Comparison of ENCODE assay signal across 8 cellular contexts in the genomic region with DNA sequence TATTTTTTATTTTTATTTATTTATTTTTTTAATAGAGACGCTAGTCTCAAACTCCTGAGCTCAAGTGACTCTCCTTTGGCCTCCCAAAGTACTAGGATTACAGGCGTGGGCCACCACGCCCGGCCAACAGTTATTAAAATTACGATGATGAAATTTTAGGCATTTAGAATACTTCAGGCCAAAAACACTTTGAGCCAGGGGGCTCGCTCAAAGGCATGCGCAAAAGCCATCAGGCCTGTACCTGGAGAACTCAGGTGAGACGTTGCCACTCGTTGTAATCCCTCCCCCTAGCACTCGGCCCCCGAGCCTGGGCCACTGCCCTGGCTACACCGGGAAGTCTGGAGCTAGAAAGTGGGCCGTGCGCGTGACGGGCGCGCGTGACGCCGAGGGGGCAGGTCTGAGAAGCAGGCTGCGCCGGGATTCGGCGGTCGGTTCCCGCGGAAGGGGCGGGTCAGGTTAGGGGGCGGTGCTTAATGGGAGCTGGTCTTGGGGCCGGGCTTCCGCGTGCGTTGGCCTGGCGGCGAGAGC.
DNase-seq lines count a peak whose midpoint lies in the region; ATAC-seq and TF ChIP-seq lines count a peak whose summit lies in the region.

No MANE protein-coding gene starts in this region.

- TF ChIP-seq CTCF in AG09309 (IDR thresholded peaks at IDR 0.05; ENCODE audit: control insufficient read depth, insufficient read depth, low read depth, low read length, missing control alignments): no peak

- peak; percentile 93 for ATAC-seq in GM19023 (IDR thresholded peaks at IDR 0.05; ENCODE audit: unreplicated experiment)
- peak; percentile 92 for ATAC-seq in HG03196 (IDR thresholded peaks at IDR 0.05; ENCODE audit: unreplicated experiment)
- peak; percentile 95 for ATAC-seq in central memory CD8-positive, alpha-beta T cell (replicated peaks; ENCODE audit: extremely low read depth, poor library complexity, severe bottlenecking)

- H3K4me3 Mint-ChIP-seq in central memory CD8-positive, alpha-beta T cell: peak overlapping the region; percentile 77

- no peaks in the 10 kb centered on the region for H3K9me3 Mint-ChIP-seq in central memory CD8-positive, alpha-beta T cell

- no peaks in the 10 kb centered on the region for H3K27me3 Mint-ChIP-seq in central memory CD8-positive, alpha-beta T cell

- peaks cover 2% of the 10 kb centered on the region for H3K36me3 Mint-ChIP-seq in central memory CD8-positive, alpha-beta T cell (ENCODE audit: insufficient read depth)

- peaks cover 9% of the 10 kb centered on the region for H3K4me1 Mint-ChIP-seq in central memory CD8-positive, alpha-beta T cell

- DNase-seq in AG09309 (ENCODE audit: low read depth) (peak; percentile 80), NCI-H226 (peak; percentile 95), iris pigment epithelial cell (ENCODE audit: low read depth) (peak; percentile 97)
- DNase-seq in activated CD4-positive, CD25-positive, alpha-beta regulatory T cell (lab: John Stamatoyannopoulos, UW): peak; percentile 96 to 98 (median 97)
- DNase-seq in central memory CD8-positive, alpha-beta T cell (ENCODE audit: low spot score in 2 of 2): peak; percentile 98 to 99
- DNase-seq in stimulated activated CD4-positive, alpha-beta T cell treated with anti-CD3 and anti-CD28 coated beads, Interleukin-12 subunit alpha, Interleukin-12 subunit beta, amount 100 ng/mL, for 24 hours (ENCODE audit: low read depth in 2 of 2): peak; percentile 97 to 99

- H3K27ac Mint-ChIP-seq in central memory CD8-positive, alpha-beta T cell (ENCODE audit: low read depth): peak overlapping the region; percentile 89

- H3K4me3 ChIP-seq in AG09309 (ENCODE audit: control insufficient read depth, low read depth, low read length): peak overlapping the region; percentile 52

Comparison
In these comparisons a context has a peak if more than half of its experiments do, and no peak if none do; other contexts are left out.
1. Peak in every context shown above with its lines: DNase-seq, ATAC-seq and H3K4me3 ChIP-seq.